19 cellular contexts compared by ENCODE assay signal in the genomic region with DNA sequence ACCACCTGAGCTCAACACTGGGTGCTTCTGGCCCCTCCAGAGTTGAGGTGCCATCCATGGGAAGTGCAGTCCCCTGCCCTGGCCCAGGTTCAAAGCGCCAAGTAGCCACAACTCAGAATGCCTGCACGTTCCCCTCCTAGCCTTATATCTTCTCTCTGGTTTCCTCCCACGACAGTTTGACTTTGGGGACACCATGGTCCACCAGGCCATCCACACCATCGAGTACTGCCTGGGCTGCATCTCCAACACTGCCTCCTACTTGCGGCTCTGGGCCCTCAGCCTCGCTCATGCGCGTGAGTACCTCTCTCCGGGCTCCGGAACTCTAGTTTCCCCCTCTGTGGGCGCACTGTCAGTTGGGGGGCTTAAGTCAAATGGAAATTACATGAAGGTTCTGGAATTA. TPM values are rescaled to one million over a fixed set of nuclear protein-coding genes. Genes with fewer than 3 reads are reported as not detected.
A peak's percentile ranks its signal among the peaks of the same experiment; 100 is the strongest.
DNase-seq lines count a peak whose midpoint lies in the region; ATAC-seq and TF ChIP-seq lines count a peak whose summit lies in the region.
"Had no signal": no experiment of that assay in that cellular context is flagged by ENCODE, and none has a peak within 500 bp of the region (broad histone marks: within the 10 kb centered on the region; RNA-seq: fewer than 3 reads in every experiment).

No MANE protein-coding gene starts in this region.

- H3K27ac ChIP-seq in right atrium auricular region (peak overlapping the region; percentile 71 to 72), right lobe of liver (peak overlapping the region; percentile 60 to 72 (median 66)), stomach smooth muscle (ENCODE audit: low read length) (peak overlapping the region; percentile 46)
- H3K27ac ChIP-seq: A549; BLaER1 treated with 17β-estradiol and CSF1 and Interleukin-3, amounts not matched to agents 10 nM and 100 nM had no signal

- no peaks in the 10 kb centered on the region for H3K36me3 Mint-ChIP-seq in activated naive CD4-positive, alpha-beta T cell treated with anti-CD3 and anti-CD28 coated beads, Interleukin-2, amount 10 ng/mL, durations not matched to agents 7 days and 5 days

- H3K4me1 ChIP-seq in right atrium auricular region: peaks cover 4 to 45% of the 10 kb centered on the region in 2 donors
- peaks cover 0 to 17% (median 2%) of the 10 kb centered on the region in 4 donors for H3K4me1 ChIP-seq in right lobe of liver
- H3K4me1 ChIP-seq in stomach smooth muscle (ENCODE audit: control insufficient read depth, insufficient read depth, low read length): peaks cover 39% of the 10 kb centered on the region

- peaks cover 12% of the 10 kb centered on the region for H3K4me1 Mint-ChIP-seq in activated naive CD4-positive, alpha-beta T cell treated with anti-CD3 and anti-CD28 coated beads, Interleukin-2, amount 10 ng/mL, durations not matched to agents 7 days and 5 days

- H3K9me3 Mint-ChIP-seq in activated naive CD4-positive, alpha-beta T cell treated with anti-CD3 and anti-CD28 coated beads, Interleukin-2, amount 10 ng/mL, durations not matched to agents 7 days and 5 days: no peaks in the 10 kb centered on the region
- H3K9me3 Mint-ChIP-seq: activated CD4-positive, alpha-beta memory T cell treated with anti-CD3 and anti-CD28 coated beads, Interleukin-2, amount 10 ng/mL, durations not matched to agents 7 days and 5 days; activated T-cell treated with anti-CD3 and anti-CD28 coated beads, Interleukin-2, amount 50 U/mL, for 24 hours; brain; T-helper 2 cell treated with Interferon-gamma antibody and Interleukin-4, amounts not matched to agents 5 μg/mL and 100 μg/mL, for 36 hours; WTC11 had no signal

- H3K4me3 Mint-ChIP-seq in activated naive CD4-positive, alpha-beta T cell treated with anti-CD3 and anti-CD28 coated beads, Interleukin-2, amount 10 ng/mL, durations not matched to agents 7 days and 5 days: no peak overlapping the region
- H3K4me3 Mint-ChIP-seq: activated CD4-positive, alpha-beta memory T cell treated with anti-CD3 and anti-CD28 coated beads, Interleukin-2, amount 10 ng/mL, durations not matched to agents 7 days and 5 days; activated T-cell treated with anti-CD3 and anti-CD28 coated beads, Interleukin-2, amount 50 U/mL, for 24 hours; brain; T-helper 2 cell treated with Interferon-gamma antibody and Interleukin-4, amounts not matched to agents 5 μg/mL and 100 μg/mL, for 36 hours; WTC11 had no signal

- H3K27me3 Mint-ChIP-seq in activated naive CD4-positive, alpha-beta T cell treated with anti-CD3 and anti-CD28 coated beads, Interleukin-2, amount 10 ng/mL, durations not matched to agents 7 days and 5 days: peaks cover 53% of the 10 kb centered on the region
- H3K27me3 Mint-ChIP-seq: activated T-cell treated with anti-CD3 and anti-CD28 coated beads, Interleukin-2, amount 50 U/mL, for 24 hours; brain had no signal

- H3K27me3 ChIP-seq in right atrium auricular region: no peaks in the 10 kb centered on the region
- no peaks in the 10 kb centered on the region for H3K27me3 ChIP-seq in right lobe of liver
- no peaks in the 10 kb centered on the region for H3K27me3 ChIP-seq in stomach smooth muscle (ENCODE audit: control insufficient read depth in 1 of 2, insufficient read depth in 2 of 2, low read length in 2 of 2)

- DNase-seq in right atrium auricular region (ENCODE audit: low spot score) (no peak), Right ventricle myocardium superior (no peak), right lobe of liver (no peak), GM10266 (ENCODE audit: extremely low spot score) (no peak), HPDE6-E6E7 (ENCODE audit: extremely low spot score) (no peak)
- DNase-seq in stimulated activated CD4-positive, alpha-beta T cell treated with anti-CD3 and anti-CD28 coated beads, Interleukin-2, amount 100 ng/mL, for 48 hours: no peak
- no peak for DNase-seq in activated naive CD4-positive, alpha-beta T cell treated with anti-CD3 and anti-CD28 coated beads, Interleukin-2, amount 10 ng/mL, durations not matched to agents 7 days and 5 days
- DNase-seq: activated CD4-positive, alpha-beta memory T cell treated with anti-CD3 and anti-CD28 coated beads, Interleukin-2, amount 10 ng/mL, durations not matched to agents 7 days and 5 days; activated naive CD4-positive, alpha-beta T cell treated with anti-CD3 and anti-CD28 coated beads, Interleukin-2, amount 50 U/mL, for 16 hours; activated T-cell treated with anti-CD3 and anti-CD28 coated beads, Interleukin-2, amount 50 U/mL, for 24 hours; NCI-H1417 treated with DMSO at 0.1 percent for 48 hours; NCI-H82; PC-3 had no signal

- peaks cover 40% of the 10 kb centered on the region for H3K36me3 ChIP-seq in right atrium auricular region
- peaks cover 0 to 27% (median 3%) of the 10 kb centered on the region in 4 donors for H3K36me3 ChIP-seq in right lobe of liver
- peaks cover 26 to 36% of the 10 kb centered on the region in 2 donors for H3K36me3 ChIP-seq in stomach smooth muscle (ENCODE audit: control insufficient read depth in 2 of 2, insufficient read depth in 2 of 2, low read length in 2 of 2)

- H3K9me3 ChIP-seq in right atrium auricular region: no peaks in the 10 kb centered on the region
- no peaks in the 10 kb centered on the region for H3K9me3 ChIP-seq in right lobe of liver
- H3K9me3 ChIP-seq in stomach smooth muscle (ENCODE audit: control insufficient read depth in 2 of 2, low read length in 2 of 2): no peaks in the 10 kb centered on the region
- H3K9me3 ChIP-seq: A549; BLaER1 treated with 17β-estradiol and CSF1 and Interleukin-3, amounts not matched to agents 10 nM and 100 nM had no signal

- no peak overlapping the region for H3K27ac Mint-ChIP-seq in activated naive CD4-positive, alpha-beta T cell treated with anti-CD3 and anti-CD28 coated beads, Interleukin-2, amount 10 ng/mL, durations not matched to agents 7 days and 5 days
- H3K27ac Mint-ChIP-seq: activated CD4-positive, alpha-beta memory T cell treated with anti-CD3 and anti-CD28 coated beads, Interleukin-2, amount 10 ng/mL, durations not matched to agents 7 days and 5 days; activated T-cell treated with anti-CD3 and anti-CD28 coated beads, Interleukin-2, amount 50 U/mL, for 24 hours; T-helper 2 cell treated with Interferon-gamma antibody and Interleukin-4, amounts not matched to agents 5 μg/mL and 100 μg/mL, for 36 hours had no signal

- TF ChIP-seq POLR2A in right lobe of liver (IDR thresholded peaks at IDR 0.05): no peak

- H3K9ac ChIP-seq in stomach smooth muscle (ENCODE audit: low read length in 2 of 2): peak overlapping the region in 1 of 2 donors; percentile 29

- TF ChIP-seq CTCF in right atrium auricular region (IDR thresholded peaks at IDR 0.05) (no peak), right lobe of liver (IDR thresholded peaks at IDR 0.05) (no peak), GM10266 (IDR thresholded peaks at IDR 0.05; ENCODE audit: control insufficient read depth, insufficient read depth, low read depth, missing control alignments) (no peak)

- ATAC-seq in Right ventricle myocardium superior (ENCODE audit: poor library complexity): no peak
- ATAC-seq in right lobe of liver: no peak
- ATAC-seq: A549, PC-3, WTC11 had no signal

- H3K4me3 ChIP-seq in right atrium auricular region (no peak overlapping the region), right lobe of liver (no peak overlapping the region), stomach smooth muscle (ENCODE audit: low read length in 2 of 2) (no peak overlapping the region)
- H3K4me3 ChIP-seq: A549; BLaER1 treated with 17β-estradiol and CSF1 and Interleukin-3, amounts not matched to agents 10 nM and 100 nM had no signal

- 89% methylated on average over 9 of the region's 11 CpGs for WGBS in right lobe of liver (ENCODE audit: insufficient coverage, low coverage, low lambda C conversion rate, missing lambda C conversion rate)

- CTCF ChIA-PET in activated naive CD4-positive, alpha-beta T cell treated with anti-CD3 and anti-CD28 coated beads, Interleukin-2, amount 10 ng/mL, durations not matched to agents 7 days and 5 days (lab: Charles Lee): interaction anchor here (1.0 to 2.8 kb wide), 2 partner anchors 107 to 291 kb away, joined by 5 to 12 read pairs; no protein-coding TSS in a partner anchor

- intact Hi-C loops in Right ventricle myocardium superior (cut with DNase I) (no loop called here), right lobe of liver (cut with DNase I) (loop anchor here in 1 of 2 donors (5.0 to 10.0 kb wide), 2 partner anchors 91 to 189 kb away; a partner anchor contains a TSS)

RNA-seq across cellular contexts. Expression of a gene that starts 22.4 kb away (rescaled TPM):
- total RNA-seq in right atrium auricular region (10 to 100 TPM; 19.6 to 22.1 TPM), Right ventricle myocardium superior (8.3 TPM), right lobe of liver (10 to 100 TPM; 36.4 to 81.6 (median 43.7) TPM)

RNA-seq across cellular contexts. Expression of a gene that starts 39.0 kb away (rescaled TPM):
- total RNA-seq in right atrium auricular region (under 1 TPM; 0.39 to 0.78 TPM), Right ventricle myocardium superior (0.78 TPM), right lobe of liver (1 to 10 TPM in 1 of 6 experiments, under 1 TPM in 5; 0.31 to 1.1 (median 0.87) TPM)

RNA-seq across cellular contexts. Expression of a gene that starts 48.3 kb away (rescaled TPM):
- total RNA-seq in right atrium auricular region (10 to 100 TPM; 18.1 to 19.0 TPM), Right ventricle myocardium superior (41.6 TPM), right lobe of liver (10 to 100 TPM; 48.1 to 70.5 (median 60.9) TPM)

RNA-seq across cellular contexts. Expression of a gene that starts 53.2 kb away (rescaled TPM):
- total RNA-seq in right atrium auricular region: 10 to 100 TPM; 40.1 to 63.6 TPM
- total RNA-seq in Right ventricle myocardium superior: 69.1 TPM
- total RNA-seq in right lobe of liver: 10 to 100 TPM; 34.5 to 46.2 (median 35.2) TPM

RNA-seq across cellular contexts. Expression of a gene that starts 55.0 kb away (rescaled TPM):
- total RNA-seq in right atrium auricular region (10 to 100 TPM; 38.9 to 67.5 TPM), Right ventricle myocardium superior (29.9 TPM), right lobe of liver (10 to 100 TPM; 36.4 to 66.0 (median 49.4) TPM)
